Comparison of ENCODE assay signal across 17 cellular contexts in the genomic region with DNA sequence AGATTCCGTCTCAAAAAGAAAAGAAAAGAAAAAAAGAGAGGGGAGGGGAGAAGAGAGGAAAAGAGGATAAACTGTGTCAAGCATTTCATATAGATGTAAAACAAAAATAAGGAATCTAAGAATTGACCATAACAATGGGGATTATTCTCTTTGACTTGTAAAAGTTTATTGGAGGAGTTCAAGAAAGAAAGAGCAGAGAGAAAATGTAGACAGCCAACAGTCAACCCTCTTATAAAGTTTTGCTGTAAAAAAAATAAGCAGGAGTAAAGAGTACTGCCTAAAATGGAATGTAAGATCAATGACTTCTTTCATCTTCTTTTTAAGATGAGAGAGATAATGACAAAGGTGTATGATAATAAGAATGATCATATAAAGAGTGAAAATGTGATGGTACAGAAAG.
DNase-seq lines count a peak whose midpoint lies in the region; ATAC-seq and TF ChIP-seq lines count a peak whose summit lies in the region.
"Had no signal": no experiment of that assay in that cellular context is flagged by ENCODE, and none has a peak within 500 bp of the region (broad histone marks: within the 10 kb centered on the region; RNA-seq: fewer than 3 reads in every experiment).

No MANE protein-coding gene starts in this region.

- no peak for ATAC-seq in natural killer cell treated with Interleukin-12 subunit alpha and Interleukin-12 subunit beta and Interleukin-15 and Interleukin-18, amount 100 ng/mL, for 72 hours
- ATAC-seq in natural killer cell, result no peak
- ATAC-seq in GM21723 (IDR thresholded peaks at IDR 0.05; ENCODE audit: unreplicated experiment), result no peak
- ATAC-seq: CD8-positive, alpha-beta T cell; GM12878 had no signal

- no peak for DNase-seq in T-helper 2 cell treated with Interferon-gamma antibody and Interleukin-4, amounts not matched to agents 5 μg/mL and 100 μg/mL, for 36 hours (ENCODE audit: low spot score)
- DNase-seq in T-helper 2 cell (no peak), natural killer cell (no peak), nephron progenitor cell (no peak), MV-4-11 (lab: John Stamatoyannopoulos, UW) (no peak)
- DNase-seq in natural killer cell treated with Interleukin-12 subunit alpha and Interleukin-12 subunit beta and Interleukin-15 and Interleukin-18, amount 100 ng/mL, for 72 hours (ENCODE audit: low spot score), result no peak
- DNase-seq: Caco-2; CD4-positive, CD25-positive, alpha-beta regulatory T cell; CD8-positive, alpha-beta T cell; DMS79; EL; GDM1; GOT3; HFFc6 had no signal

- peaks cover 61% of the 10 kb centered on the region for H3K36me3 Mint-ChIP-seq in T-helper 2 cell treated with Interferon-gamma antibody and Interleukin-4, amounts not matched to agents 5 μg/mL and 100 μg/mL, for 36 hours (ENCODE audit: low read depth)
- peaks cover 54% of the 10 kb centered on the region for H3K36me3 Mint-ChIP-seq in natural killer cell treated with Interleukin-12 subunit alpha and Interleukin-12 subunit beta and Interleukin-15 and Interleukin-18, amount 100 ng/mL, for 72 hours
- H3K36me3 Mint-ChIP-seq in natural killer cell (peaks cover 32% of the 10 kb centered on the region), nephron progenitor cell (ENCODE audit: low read depth) (peaks cover 81% of the 10 kb centered on the region)

- peaks cover 37% of the 10 kb centered on the region for H3K4me1 Mint-ChIP-seq in T-helper 2 cell treated with Interferon-gamma antibody and Interleukin-4, amounts not matched to agents 5 μg/mL and 100 μg/mL, for 36 hours (ENCODE audit: low read depth)
- peaks cover 18 to 49% of the 10 kb centered on the region in 2 donors for H3K4me1 Mint-ChIP-seq in natural killer cell treated with Interleukin-12 subunit alpha and Interleukin-12 subunit beta and Interleukin-15 and Interleukin-18, amount 100 ng/mL, for 72 hours (ENCODE audit: low read depth in 2 of 2)
- H3K4me1 Mint-ChIP-seq in natural killer cell (peaks cover 0 to 18% of the 10 kb centered on the region in 2 donors), nephron progenitor cell (no peaks in the 10 kb centered on the region)

- TF ChIP-seq CTCF in natural killer cell (IDR thresholded peaks at IDR 0.05) (no peak), nephron progenitor cell (IDR thresholded peaks at IDR 0.05) (no peak)

- intact Hi-C loops in natural killer cell (cut with micrococcal nuclease), result no loop called here

- H3K27ac Mint-ChIP-seq in T-helper 2 cell treated with Interferon-gamma antibody and Interleukin-4, amounts not matched to agents 5 μg/mL and 100 μg/mL, for 36 hours, result peak overlapping the region; percentile 34
- peak overlapping the region in 1 of 2 donors; percentile 42 for H3K27ac Mint-ChIP-seq in natural killer cell treated with Interleukin-12 subunit alpha and Interleukin-12 subunit beta and Interleukin-15 and Interleukin-18, amount 100 ng/mL, for 72 hours
- no peak overlapping the region for H3K27ac Mint-ChIP-seq in natural killer cell
- H3K27ac Mint-ChIP-seq in nephron progenitor cell, result peak overlapping the region; percentile 14
- H3K27ac Mint-ChIP-seq: B cell; CD4-positive, CD25-positive, alpha-beta regulatory T cell; CD8-positive, alpha-beta T cell; HFFc6 had no signal

- H3K4me3 Mint-ChIP-seq in T-helper 2 cell treated with Interferon-gamma antibody and Interleukin-4, amounts not matched to agents 5 μg/mL and 100 μg/mL, for 36 hours, result no peak overlapping the region
- peak overlapping the region; percentile 18 for H3K4me3 Mint-ChIP-seq in natural killer cell treated with Interleukin-12 subunit alpha and Interleukin-12 subunit beta and Interleukin-15 and Interleukin-18, amount 100 ng/mL, for 72 hours
- H3K4me3 Mint-ChIP-seq in natural killer cell (no peak overlapping the region), nephron progenitor cell (no peak overlapping the region)
- H3K4me3 Mint-ChIP-seq: B cell; CD8-positive, alpha-beta T cell; HFFc6 had no signal

- peaks cover 20% of the 10 kb centered on the region for H3K9me3 Mint-ChIP-seq in T-helper 2 cell treated with Interferon-gamma antibody and Interleukin-4, amounts not matched to agents 5 μg/mL and 100 μg/mL, for 36 hours
- peaks cover 3% of the 10 kb centered on the region for H3K9me3 Mint-ChIP-seq in natural killer cell treated with Interleukin-12 subunit alpha and Interleukin-12 subunit beta and Interleukin-15 and Interleukin-18, amount 100 ng/mL, for 72 hours
- H3K9me3 Mint-ChIP-seq in natural killer cell (peaks cover 2 to 3% of the 10 kb centered on the region in 2 donors), nephron progenitor cell (peaks cover 21% of the 10 kb centered on the region)

- H3K27me3 Mint-ChIP-seq in T-helper 2 cell treated with Interferon-gamma antibody and Interleukin-4, amounts not matched to agents 5 μg/mL and 100 μg/mL, for 36 hours (ENCODE audit: low read depth), result no peaks in the 10 kb centered on the region
- H3K27me3 Mint-ChIP-seq in natural killer cell treated with Interleukin-12 subunit alpha and Interleukin-12 subunit beta and Interleukin-15 and Interleukin-18, amount 100 ng/mL, for 72 hours, result no peaks in the 10 kb centered on the region
- H3K27me3 Mint-ChIP-seq in natural killer cell (ENCODE audit: low read depth in 2 of 2) (no peaks in the 10 kb centered on the region), nephron progenitor cell (ENCODE audit: low read depth, poor library complexity) (no peaks in the 10 kb centered on the region)
- H3K27me3 Mint-ChIP-seq: B cell; CD4-positive, CD25-positive, alpha-beta regulatory T cell had no signal

Comparison
In these comparisons a context has a peak if more than half of its experiments do, and no peak if none do; other contexts are left out.
1. H3K27ac Mint-ChIP-seq: peak in T-helper 2 cell treated with Interferon-gamma antibody and Interleukin-4, amounts not matched to agents 5 μg/mL and 100 μg/mL, for 36 hours (single experiment) and nephron progenitor cell (single experiment); none in natural killer cell (0 of 2).